Comparison of ENCODE assay signal across 25 cellular contexts in genomic region chr6:127749095-127749494, GRCh38.
DNase-seq lines count a peak whose midpoint lies in the region; ATAC-seq and TF ChIP-seq lines count a peak whose summit lies in the region.
"Had no signal": no experiment of that assay in that cellular context is flagged by ENCODE, and none has a peak within 500 bp of the region (broad histone marks: within the 10 kb centered on the region; RNA-seq: fewer than 3 reads in every experiment).

No MANE protein-coding gene starts in this region.

- POLR2A ChIA-PET in IMR-90 (lab: Charles Lee; ENCODE audit: unreplicated experiment) (no interaction called here), Caco-2 (lab: Charles Lee) (no interaction called here)

- no peak overlapping the region for H3K9ac ChIP-seq in IMR-90 (ENCODE audit: low read depth, low read length)

- CTCF ChIA-PET in IMR-90 (lab: Yijun Ruan, JAX) = interaction anchor here (0.6 to 0.7 kb wide), 2 partner anchors 18 to 612 kb away, joined by 3 to 4 read pairs; no protein-coding TSS in a partner anchor
- CTCF ChIA-PET in Caco-2 (lab: Charles Lee) = no interaction called here

- no peaks in the 10 kb centered on the region for H3K9me1 ChIP-seq in IMR-90 (ENCODE audit: insufficient read depth, low read length)

- no peak overlapping the region for H4K5ac ChIP-seq in IMR-90 (ENCODE audit: low read depth, low read length)

- H3K27me3 ChIP-seq in IMR-90 (ENCODE audit: control insufficient read depth, insufficient read depth, low read length) = no peaks in the 10 kb centered on the region
- H3K27me3 ChIP-seq in Caco-2 (replicated peaks; ENCODE audit: control insufficient read depth, insufficient read depth, low read length) = no peaks in the 10 kb centered on the region

- H3K9me3 ChIP-seq in IMR-90 (ENCODE audit: control insufficient read depth, insufficient read depth, low read length) (no peaks in the 10 kb centered on the region), Caco-2 (no peaks in the 10 kb centered on the region)
- H3K9me3 ChIP-seq: A549 had no signal

- dilution Hi-C loops in IMR-90 (cut with HindIII; ENCODE audit: low sequenced_read_pairs, unreplicated experiment) = no loop called here

- no peak overlapping the region for H2AFZ ChIP-seq in IMR-90 (replicated peaks; ENCODE audit: low read length, poor library complexity)

- H2BK120ac ChIP-seq in IMR-90 (ENCODE audit: low read depth, low read length) = no peak overlapping the region

- H3K4ac ChIP-seq in IMR-90 (ENCODE audit: low read depth, low read length) = no peak overlapping the region

- no peak overlapping the region for H4K8ac ChIP-seq in IMR-90 (ENCODE audit: low read depth in 2 of 2, low read length in 2 of 2)

- H3K36me3 Mint-ChIP-seq in activated T-cell treated with anti-CD3 and anti-CD28 coated beads, Interleukin-2, amount 50 U/mL, for 72 hours (ENCODE audit: insufficient read depth in 2 of 2) = no peaks in the 10 kb centered on the region
- peaks cover 9% of the 10 kb centered on the region for H3K36me3 Mint-ChIP-seq in central memory CD8-positive, alpha-beta T cell (ENCODE audit: insufficient read depth)
- H3K36me3 Mint-ChIP-seq in Caco-2 (ENCODE audit: insufficient read depth, unreplicated experiment) = no peaks in the 10 kb centered on the region

- H3K14ac ChIP-seq in IMR-90 (replicated peaks; ENCODE audit: low read depth, low read length) = no peak overlapping the region

- H3K4me1 ChIP-seq in IMR-90 (ENCODE audit: control insufficient read depth, insufficient read depth, low read length) = no peaks in the 10 kb centered on the region
- no peaks in the 10 kb centered on the region for H3K4me1 ChIP-seq in Caco-2
- H3K4me1 ChIP-seq: A549 had no signal

- no peak for TF ChIP-seq RAD21 in IMR-90 (IDR thresholded peaks at IDR 0.05; ENCODE audit: low read length)

- H3K36me3 ChIP-seq in IMR-90 (ENCODE audit: control insufficient read depth, insufficient read depth, low read length) = no peaks in the 10 kb centered on the region
- no peaks in the 10 kb centered on the region for H3K36me3 ChIP-seq in Caco-2 (ENCODE audit: control insufficient read depth, insufficient read depth, low read length)

- no peak overlapping the region for H2BK15ac ChIP-seq in IMR-90 (ENCODE audit: low read depth, low read length)

- no peaks in the 10 kb centered on the region for H3K27me3 Mint-ChIP-seq in activated T-cell treated with anti-CD3 and anti-CD28 coated beads, Interleukin-2, amount 50 U/mL, for 72 hours (ENCODE audit: low read depth)
- H3K27me3 Mint-ChIP-seq in central memory CD8-positive, alpha-beta T cell = no peaks in the 10 kb centered on the region
- H3K27me3 Mint-ChIP-seq in Caco-2 (ENCODE audit: insufficient read depth, unreplicated experiment) = peaks cover 3% of the 10 kb centered on the region
- H3K27me3 Mint-ChIP-seq: B cell had no signal

- H3K27ac ChIP-seq in IMR-90 (ENCODE audit: insufficient read depth, low read length) = no peak overlapping the region
- H3K27ac ChIP-seq: A549, HL-60 had no signal

- DNase-seq in activated T-cell treated with anti-CD3 and anti-CD28 coated beads, Interleukin-2, amount 50 U/mL, for 72 hours = no peak
- DNase-seq in activated T-cell treated with anti-CD3 and anti-CD28 coated beads for 4 hours = no peak
- peak; percentile 63 for DNase-seq in IMR-90
- no peak for DNase-seq in central memory CD8-positive, alpha-beta T cell (ENCODE audit: low spot score in 2 of 2)
- peak; percentile 6 for DNase-seq in non-pigmented ciliary epithelial cell (ENCODE audit: low read depth)
- DNase-seq in Caco-2 = no peak
- DNase-seq: Calu3, DMS153, H7, KBM-7, MM.1S, NCI-H1092, NCI-H146, NCI-H2029, NCI-H226, NCI-H524, NCI-H774, SIG-M5 had no signal

- in situ Hi-C loops in IMR-90 (cut with MboI; ENCODE audit: low sequenced_read_pairs) = no loop called here

- ATAC-seq in activated T-cell treated with anti-CD3 and anti-CD28 coated beads, Interleukin-2, amount 50 U/mL, for 72 hours (replicated peaks in 1 of 2) = no peak
- ATAC-seq in IMR-90 (ENCODE audit: low read depth) (peak; percentile 86), GM19324 (IDR thresholded peaks at IDR 0.05; ENCODE audit: low FRiP score, unreplicated experiment) (no peak), HG02642 (IDR thresholded peaks at IDR 0.05; ENCODE audit: poor library complexity, unreplicated experiment) (no peak)
- ATAC-seq in central memory CD8-positive, alpha-beta T cell (replicated peaks; ENCODE audit: extremely low read depth, poor library complexity, severe bottlenecking) = peak; percentile 21
- ATAC-seq: A549, HepG2, Panc1 had no signal

- no peak overlapping the region for H3K23ac ChIP-seq in IMR-90 (ENCODE audit: low read depth, low read length)

- H3K4me2 ChIP-seq in IMR-90 (ENCODE audit: low read depth, low read length) = 0 out of 2 replicates have a peak overlapping the region, but pooled peaks have one; percentile 31
- H3K4me2 ChIP-seq: A549 had no signal

- peak overlapping the region; percentile 57 for H3K27ac Mint-ChIP-seq in activated T-cell treated with anti-CD3 and anti-CD28 coated beads, Interleukin-2, amount 50 U/mL, for 72 hours
- peak overlapping the region; percentile 29 for H3K27ac Mint-ChIP-seq in central memory CD8-positive, alpha-beta T cell (ENCODE audit: low read depth)
- H3K27ac Mint-ChIP-seq in Caco-2 (ENCODE audit: unreplicated experiment) = no peak overlapping the region
- H3K27ac Mint-ChIP-seq: B cell had no signal

- H2AK5ac ChIP-seq in IMR-90 (ENCODE audit: low read depth, low read length) = no peak overlapping the region

- no peak overlapping the region for H2AK9ac ChIP-seq in IMR-90 (replicated peaks; ENCODE audit: low read depth, low read length, poor library complexity)

- peaks cover 0 to 4% of the 10 kb centered on the region in 2 donors for H3K9me3 Mint-ChIP-seq in activated T-cell treated with anti-CD3 and anti-CD28 coated beads, Interleukin-2, amount 50 U/mL, for 72 hours
- H3K9me3 Mint-ChIP-seq in central memory CD8-positive, alpha-beta T cell = no peaks in the 10 kb centered on the region
- H3K9me3 Mint-ChIP-seq in Caco-2 (ENCODE audit: unreplicated experiment) = no peaks in the 10 kb centered on the region

- TF ChIP-seq POLR2A in IMR-90 (IDR thresholded peaks at IDR 0.05; ENCODE audit: low read depth, low read length) = no peak

- H4K91ac ChIP-seq in IMR-90 (ENCODE audit: insufficient read depth, low read depth, low read length) = no peak overlapping the region

- H3K56ac ChIP-seq in IMR-90 (ENCODE audit: extremely low read depth, insufficient read depth, low read length) = no peak overlapping the region

- no peaks in the 10 kb centered on the region for H4K20me1 ChIP-seq in IMR-90 (ENCODE audit: insufficient read depth, low read length)

- no peak overlapping the region for H3K4me3 ChIP-seq in IMR-90 (ENCODE audit: insufficient read depth, low read depth, low read length)
- no peak overlapping the region for H3K4me3 ChIP-seq in Caco-2 (ENCODE audit: low read depth, low read length)
- H3K4me3 ChIP-seq: A549 had no signal

- peaks cover 62% of the 10 kb centered on the region for H3K4me1 Mint-ChIP-seq in activated T-cell treated with anti-CD3 and anti-CD28 coated beads, Interleukin-2, amount 50 U/mL, for 72 hours (ENCODE audit: low read depth)
- peaks cover 58% of the 10 kb centered on the region for H3K4me1 Mint-ChIP-seq in central memory CD8-positive, alpha-beta T cell
- H3K4me1 Mint-ChIP-seq in Caco-2 (ENCODE audit: low read depth, unreplicated experiment) = no peaks in the 10 kb centered on the region
- H3K4me1 Mint-ChIP-seq: B cell had no signal

- H3K4me3 Mint-ChIP-seq in activated T-cell treated with anti-CD3 and anti-CD28 coated beads, Interleukin-2, amount 50 U/mL, for 72 hours = peak overlapping the region in 1 of 2 donors; percentile 52
- no peak overlapping the region for H3K4me3 Mint-ChIP-seq in central memory CD8-positive, alpha-beta T cell
- no peak overlapping the region for H3K4me3 Mint-ChIP-seq in Caco-2 (ENCODE audit: unreplicated experiment)
- H3K4me3 Mint-ChIP-seq: B cell had no signal

- no CpG with 5 or more reads among the region's 3 CpGs for WGBS in IMR-90 (ENCODE audit: extremely low coverage in 2 of 2, insufficient read length in 1 of 2), 2 experiments

- H2BK5ac ChIP-seq in IMR-90 (ENCODE audit: low read depth, low read length, poor library complexity, severe bottlenecking) = peak overlapping the region; percentile 40

- no TSS peak for BruUV-seq in IMR-90 (replicated peaks; lab: Mats Ljungman, UMichigan)
- BruUV-seq in Caco-2 (replicated peaks; lab: Mats Ljungman, UMichigan) = no TSS peak

- intact Hi-C loops in IMR-90 (cut with micrococcal nuclease) = no loop called here
- intact Hi-C loops in Caco-2 (cut with micrococcal nuclease; ENCODE audit: unreplicated experiment) = no loop called here

- H2BK20ac ChIP-seq in IMR-90 (ENCODE audit: low read depth, low read length) = no peak overlapping the region

- TF ChIP-seq CTCF in IMR-90 (conservative IDR thresholded peaks at IDR 0.05; ENCODE audit: low read depth, low read length) (no peak), Caco-2 (IDR thresholded peaks at IDR 0.05; ENCODE audit: insufficient read depth in 1 of 2, low read depth in 1 of 2, low read length in 1 of 2, severe bottlenecking in 1 of 2, unreplicated experiment in 1 of 2) (no peak)

- no peak overlapping the region for H3K18ac ChIP-seq in IMR-90 (ENCODE audit: low read depth, low read length)

- H3K79me1 ChIP-seq in IMR-90 (ENCODE audit: low read depth in 1 of 2, low read length in 2 of 2) = no peaks in the 10 kb centered on the region

TF ChIP-seq in IMR-90, 13 proteins besides CTCF, POLR2A, EP300 and RAD21:
- TF ChIP-seq BHLHE40 (IDR thresholded peaks at IDR 0.05; ENCODE audit: low read depth, low read length) (0 out of 2 replicates have a peak, but pooled peaks have one; percentile 31), CHD1 (IDR thresholded peaks at IDR 0.05; ENCODE audit: low read depth, low read length) (no peak), FOS (IDR thresholded peaks at IDR 0.05; ENCODE audit: low read depth, low read length) (no peak), CEBPB (IDR thresholded peaks at IDR 0.05; ENCODE audit: low read depth, low read length) (0 out of 2 replicates have a peak, but pooled peaks have one; percentile 3), RFX5 (IDR thresholded peaks at IDR 0.05; ENCODE audit: low read depth, low read length) (no peak)
TF ChIP-seq in IMR-90: peak in this region for 2.

Comparison
In these comparisons a context has a peak if more than half of its experiments do, and no peak if none do; other contexts are left out.
1. ATAC-seq: peak in IMR-90 (single experiment) and central memory CD8-positive, alpha-beta T cell (single experiment); none in activated T-cell treated with anti-CD3 and anti-CD28 coated beads, Interleukin-2, amount 50 U/mL, for 72 hours (0 of 2), GM19324 (single experiment) and HG02642 (single experiment).
2. DNase-seq: peak in IMR-90 (single experiment) and non-pigmented ciliary epithelial cell (single experiment); none in activated T-cell treated with anti-CD3 and anti-CD28 coated beads, Interleukin-2, amount 50 U/mL, for 72 hours (0 of 2), activated T-cell treated with anti-CD3 and anti-CD28 coated beads for 4 hours (single experiment), central memory CD8-positive, alpha-beta T cell (0 of 2) and Caco-2 (0 of 2).